ENCODE assay signal across 11 cellular contexts in the genomic region with DNA sequence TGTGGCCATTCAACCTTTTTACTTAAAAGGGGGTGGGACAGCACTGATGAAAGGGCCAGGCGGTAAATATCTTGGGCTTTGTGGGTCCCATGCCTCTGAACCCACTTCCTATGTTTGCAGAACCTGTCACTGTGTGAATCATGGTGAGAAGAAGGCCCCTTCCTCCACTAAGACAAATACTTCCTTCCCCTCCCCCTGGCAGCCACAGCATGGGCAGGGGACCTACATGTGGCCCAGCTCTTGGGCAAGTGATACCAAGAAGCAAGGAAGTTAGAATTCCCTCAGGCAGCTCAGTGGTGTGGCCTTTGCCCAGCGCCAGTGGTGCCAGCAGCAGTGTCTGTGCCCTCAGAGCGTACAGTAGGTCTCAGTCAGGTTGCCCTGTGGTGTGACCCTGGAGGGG.
DNase-seq lines count a peak whose midpoint lies in the region; ATAC-seq lines count a peak whose summit lies in the region.
"Had no signal": no experiment of that assay in that cellular context is flagged by ENCODE, and none has a peak within 500 bp of the region (broad histone marks: within the 10 kb centered on the region; RNA-seq: fewer than 3 reads in every experiment).

No MANE protein-coding gene starts in this region.

- H3K27me3 Mint-ChIP-seq in T-helper 2 cell treated with Interferon-gamma antibody and Interleukin-4, amounts not matched to agents 5 μg/mL and 100 μg/mL, for 36 hours (ENCODE audit: low read depth), result peaks cover 2% of the 10 kb centered on the region
- no peaks in the 10 kb centered on the region for H3K27me3 Mint-ChIP-seq in central memory CD8-positive, alpha-beta T cell

- H3K4me1 Mint-ChIP-seq in T-helper 2 cell treated with Interferon-gamma antibody and Interleukin-4, amounts not matched to agents 5 μg/mL and 100 μg/mL, for 36 hours (ENCODE audit: low read depth), result peaks cover 25% of the 10 kb centered on the region
- peaks cover 85% of the 10 kb centered on the region for H3K4me1 Mint-ChIP-seq in central memory CD8-positive, alpha-beta T cell

- ATAC-seq in central memory CD8-positive, alpha-beta T cell (replicated peaks; ENCODE audit: extremely low read depth, poor library complexity, severe bottlenecking), result peak; percentile 40
- no peak for ATAC-seq in GM18858 (IDR thresholded peaks at IDR 0.05; ENCODE audit: unreplicated experiment)
- ATAC-seq: A549 had no signal

- no peaks in the 10 kb centered on the region for H3K9me3 Mint-ChIP-seq in T-helper 2 cell treated with Interferon-gamma antibody and Interleukin-4, amounts not matched to agents 5 μg/mL and 100 μg/mL, for 36 hours
- no peaks in the 10 kb centered on the region for H3K9me3 Mint-ChIP-seq in central memory CD8-positive, alpha-beta T cell

- no peaks in the 10 kb centered on the region for H3K36me3 Mint-ChIP-seq in T-helper 2 cell treated with Interferon-gamma antibody and Interleukin-4, amounts not matched to agents 5 μg/mL and 100 μg/mL, for 36 hours (ENCODE audit: low read depth)
- H3K36me3 Mint-ChIP-seq in central memory CD8-positive, alpha-beta T cell (ENCODE audit: insufficient read depth), result peaks cover 13% of the 10 kb centered on the region

- peak; percentile 41 for DNase-seq in activated CD4-positive, CD25-positive, alpha-beta regulatory T cell treated with anti-CD3 and anti-CD28 coated beads, Interleukin-2, amount 50 U/mL, for 72 hours
- DNase-seq in activated CD4-positive, CD25-positive, alpha-beta regulatory T cell (lab: John Stamatoyannopoulos, UW), result no peak
- no peak for DNase-seq in T-helper 2 cell treated with Interferon-gamma antibody and Interleukin-4, amounts not matched to agents 5 μg/mL and 100 μg/mL, for 36 hours (ENCODE audit: low spot score)
- peak in 1 of 2 donors; percentile 60 for DNase-seq in central memory CD8-positive, alpha-beta T cell (ENCODE audit: low spot score in 2 of 2)
- peak; percentile 9 for DNase-seq in stimulated activated naive CD4-positive, alpha-beta T cell treated with Interleukin-2 at 50 U/mL for 16 hours (lab: John Stamatoyannopoulos, UW)
- DNase-seq in NCI-H2081 treated with DMSO at 0.1 percent for 48 hours (lab: John Stamatoyannopoulos, UW), result no peak
- no peak for DNase-seq in mucosa of gallbladder (ENCODE audit: low spot score)
- DNase-seq: hippocampal formation, trophoblast cell had no signal

- peak overlapping the region; percentile 58 for H3K27ac Mint-ChIP-seq in T-helper 2 cell treated with Interferon-gamma antibody and Interleukin-4, amounts not matched to agents 5 μg/mL and 100 μg/mL, for 36 hours
- peak overlapping the region; percentile 90 for H3K27ac Mint-ChIP-seq in central memory CD8-positive, alpha-beta T cell (ENCODE audit: low read depth)

- no peak overlapping the region for H3K4me3 Mint-ChIP-seq in T-helper 2 cell treated with Interferon-gamma antibody and Interleukin-4, amounts not matched to agents 5 μg/mL and 100 μg/mL, for 36 hours
- peak overlapping the region; percentile 66 for H3K4me3 Mint-ChIP-seq in central memory CD8-positive, alpha-beta T cell

Comparison
In these comparisons a context has a peak if more than half of its experiments do, and no peak if none do; other contexts are left out.
1. DNase-seq: peak in activated CD4-positive, CD25-positive, alpha-beta regulatory T cell treated with anti-CD3 and anti-CD28 coated beads, Interleukin-2, amount 50 U/mL, for 72 hours (single experiment) and stimulated activated naive CD4-positive, alpha-beta T cell treated with Interleukin-2 at 50 U/mL for 16 hours (single experiment); none in activated CD4-positive, CD25-positive, alpha-beta regulatory T cell (0 of 4), T-helper 2 cell treated with Interferon-gamma antibody and Interleukin-4, amounts not matched to agents 5 μg/mL and 100 μg/mL, for 36 hours (single experiment), NCI-H2081 treated with DMSO at 0.1 percent for 48 hours (single experiment) and mucosa of gallbladder (single experiment).